Comparison of ENCODE assay signal across 1 cellular context in genomic region chr3:46977811-46978195, GRCh38.
TF ChIP-seq lines count a peak whose summit lies in the region.

No MANE protein-coding gene starts in this region.

TF ChIP-seq in H1, 55 proteins besides CTCF, POLR2A, EP300 and RAD21:
- TF ChIP-seq RFX5 (IDR thresholded peaks at IDR 0.05; ENCODE audit: borderline replicate concordance, low read depth, low read length) (no peak), PHF8 (conservative IDR thresholded peaks at IDR 0.05; ENCODE audit: low read depth, low read length) (no peak), CTBP2 (IDR thresholded peaks at IDR 0.05; ENCODE audit: borderline replicate concordance, insufficient read depth, insufficient read length, low read length) (no peak), TAF1 (IDR thresholded peaks at IDR 0.05; ENCODE audit: low read depth, low read length) (no peak), YY1 (IDR thresholded peaks at IDR 0.05; ENCODE audit: low read depth, low read length) (no peak), BRCA1 (IDR thresholded peaks at IDR 0.05; ENCODE audit: low read depth, low read length) (no peak), KDM1A (IDR thresholded peaks at IDR 0.05; ENCODE audit: borderline replicate concordance, low read length) (no peak), SRF (IDR thresholded peaks at IDR 0.05; ENCODE audit: low read depth, low read length) (no peak), SIRT6 (IDR thresholded peaks at IDR 0.05; ENCODE audit: low read length) (no peak), MAFK (IDR thresholded peaks at IDR 0.05; ENCODE audit: low read depth, low read length) (no peak), HDAC6 (IDR thresholded peaks at IDR 0.05; ENCODE audit: low read depth, low read length) (no peak), ASH2L (IDR thresholded peaks at IDR 0.05; ENCODE audit: low read length) (no peak), SP2 (IDR thresholded peaks at IDR 0.05; ENCODE audit: low read length) (no peak), POU5F1 (IDR thresholded peaks at IDR 0.05; ENCODE audit: low read depth, low read length) (no peak), GTF2F1 (IDR thresholded peaks at IDR 0.05; ENCODE audit: borderline replicate concordance, low read depth, low read length) (no peak), HDAC2 (IDR thresholded peaks at IDR 0.05; ENCODE audit: borderline replicate concordance in 1 of 2, low read depth in 2 of 2, low read length in 2 of 2) (no peak), SIX5 (IDR thresholded peaks at IDR 0.05; ENCODE audit: low read depth, low read length) (no peak)
